ENCODE assay signal across 8 cellular contexts in genomic region chr1:181482521-181483083, GRCh38. TPM values are rescaled to one million over a fixed set of nuclear protein-coding genes. Genes with fewer than 3 reads are reported as not detected.
DNase-seq lines count a peak whose midpoint lies in the region; ATAC-seq and TF ChIP-seq lines count a peak whose summit lies in the region.

No MANE protein-coding gene starts in this region.

- no peak for TF ChIP-seq CTCF in ovary (IDR thresholded peaks at IDR 0.05)

- no peak for TF ChIP-seq EP300 in ovary (IDR thresholded peaks at IDR 0.05)

- intact Hi-C loops in ovary (cut with DNase I), result loop anchor here in 2 of 4 donors (10.0 kb wide), 2 partner anchors 572 to 602 kb away; no protein-coding TSS in a partner anchor

- peak overlapping the region; percentile 64 for H3K4me3 ChIP-seq in iPS-20b (ENCODE audit: low read length)
- no peak overlapping the region for H3K4me3 ChIP-seq in ovary

- H3K9me3 ChIP-seq in iPS-20b (ENCODE audit: insufficient read depth, low read depth, low read length) (no peaks in the 10 kb centered on the region), ovary (peaks cover 0 to 6% of the 10 kb centered on the region in 2 donors)

- WGBS in ovary, 3 donors, result 1 to 2% (median 2%) methylated on average over 41 to 55 of the region's 55 CpGs

- H3K27me3 ChIP-seq in iPS-20b (ENCODE audit: insufficient read depth, low read length) (peaks cover 74% of the 10 kb centered on the region), ovary (no peaks in the 10 kb centered on the region)

- H3K4me3 Mint-ChIP-seq in activated naive CD8-positive, alpha-beta T cell treated with anti-CD3 and anti-CD28 coated beads, Interleukin-2, amount 10 ng/mL, durations not matched to agents 7 days and 5 days, result peak overlapping the region; percentile 66

- peaks cover 8% of the 10 kb centered on the region for H3K4me1 Mint-ChIP-seq in activated naive CD8-positive, alpha-beta T cell treated with anti-CD3 and anti-CD28 coated beads, Interleukin-2, amount 10 ng/mL, durations not matched to agents 7 days and 5 days

- ATAC-seq in GM19372 (IDR thresholded peaks at IDR 0.05; ENCODE audit: low read depth, unreplicated experiment), result peak; percentile 58
- peak; percentile 80 for ATAC-seq in activated naive CD8-positive, alpha-beta T cell treated with anti-CD3 and anti-CD28 coated beads, Interleukin-2, amount 10 ng/mL, durations not matched to agents 7 days and 5 days (ENCODE audit: low read depth)

- POLR2A ChIA-PET in activated naive CD8-positive, alpha-beta T cell treated with anti-CD3 and anti-CD28 coated beads, Interleukin-2, amount 10 ng/mL, durations not matched to agents 7 days and 5 days (lab: Charles Lee), result no interaction called here

- H3K36me3 ChIP-seq in iPS-20b (ENCODE audit: insufficient read depth, low read depth, low read length) (no peaks in the 10 kb centered on the region), ovary (no peaks in the 10 kb centered on the region)

- TF ChIP-seq POLR2A in ovary (IDR thresholded peaks at IDR 0.05), result no peak

- no peaks in the 10 kb centered on the region for H3K9me3 Mint-ChIP-seq in activated naive CD8-positive, alpha-beta T cell treated with anti-CD3 and anti-CD28 coated beads, Interleukin-2, amount 10 ng/mL, durations not matched to agents 7 days and 5 days

- H3K36me3 Mint-ChIP-seq in activated naive CD8-positive, alpha-beta T cell treated with anti-CD3 and anti-CD28 coated beads, Interleukin-2, amount 10 ng/mL, durations not matched to agents 7 days and 5 days, result no peaks in the 10 kb centered on the region

- H3K27ac Mint-ChIP-seq in activated naive CD8-positive, alpha-beta T cell treated with anti-CD3 and anti-CD28 coated beads, Interleukin-2, amount 10 ng/mL, durations not matched to agents 7 days and 5 days, result no peak overlapping the region

- H3K27ac ChIP-seq in iPS-20b (ENCODE audit: low read length), result no peak overlapping the region
- no peak overlapping the region for H3K27ac ChIP-seq in ovary

- peak; percentile 38 for DNase-seq in COR-L47 (lab: John Stamatoyannopoulos, UW)
- DNase-seq in HPDE6-E6E7 (ENCODE audit: extremely low spot score), result peak; percentile 16
- peak; percentile 68 for DNase-seq in activated naive CD8-positive, alpha-beta T cell treated with anti-CD3 and anti-CD28 coated beads, Interleukin-2, amount 10 ng/mL, durations not matched to agents 7 days and 5 days
- peak in 2 of 3 experiments; percentile 12 to 54 for DNase-seq in stimulated activated CD4-positive, alpha-beta T cell treated with anti-CD3 and anti-CD28 coated beads, TNF-alpha, amount 100 ng/mL, for 24 hours (ENCODE audit: low read depth in 3 of 3)
- DNase-seq in stimulated activated naive CD4-positive, alpha-beta T cell (lab: John Stamatoyannopoulos, UW), result no peak
- DNase-seq in ovary, result no peak

- H3K27me3 Mint-ChIP-seq in activated naive CD8-positive, alpha-beta T cell treated with anti-CD3 and anti-CD28 coated beads, Interleukin-2, amount 10 ng/mL, durations not matched to agents 7 days and 5 days, result peaks cover 76% of the 10 kb centered on the region

- no peaks in the 10 kb centered on the region; the same call in 1 of the 2 replicates for H3K4me1 ChIP-seq in iPS-20b (ENCODE audit: insufficient read depth, low read length)
- H3K4me1 ChIP-seq in ovary (ENCODE audit: insufficient read depth), result no peaks in the 10 kb centered on the region

- no peak overlapping the region for H3K9ac ChIP-seq in iPS-20b (ENCODE audit: low read depth, low read length)

RNA-seq across cellular contexts. Expression of gene CACNA1E, which starts 0.7 kb away (rescaled TPM):
- not detected for total RNA-seq in activated naive CD8-positive, alpha-beta T cell treated with anti-CD3 and anti-CD28 coated beads, Interleukin-2, amount 10 ng/mL, durations not matched to agents 7 days and 5 days
- total RNA-seq in ovary, result under 1 TPM in 4 of 7 donors, not detected in 3; 0.05 to 0.34 (median 0.19) TPM
- under 1 TPM; 0.01 to 0.03 TPM for polyA plus RNA-seq in ovary

Comparison
In these comparisons a context has a peak if more than half of its experiments do, and no peak if none do; other contexts are left out.
1. DNase-seq: peak in COR-L47 (single experiment), HPDE6-E6E7 (single experiment), activated naive CD8-positive, alpha-beta T cell treated with anti-CD3 and anti-CD28 coated beads, Interleukin-2, amount 10 ng/mL, durations not matched to agents 7 days and 5 days (single experiment) and stimulated activated CD4-positive, alpha-beta T cell treated with anti-CD3 and anti-CD28 coated beads, TNF-alpha, amount 100 ng/mL, for 24 hours (2 of 3); none in stimulated activated naive CD4-positive, alpha-beta T cell (0 of 6) and ovary (0 of 5).